8 cellular contexts compared by ENCODE assay signal in genomic region chr16:69443809-69444611, GRCh38. TPM values are rescaled to one million over a fixed set of nuclear protein-coding genes. Genes with fewer than 3 reads are reported as not detected.
DNase-seq lines count a peak whose midpoint lies in the region; ATAC-seq and TF ChIP-seq lines count a peak whose summit lies in the region.

No MANE protein-coding gene starts in this region.

- H3K4me1 ChIP-seq in A673 (ENCODE audit: insufficient read depth, low read length, poor library complexity, severe bottlenecking) (peaks cover 11% of the 10 kb centered on the region), right cardiac atrium (ENCODE audit: control insufficient read depth, insufficient read depth, low read length) (peaks cover 6% of the 10 kb centered on the region)

- TF ChIP-seq CTCF in A673 (conservative IDR thresholded peaks at IDR 0.05; ENCODE audit: low read depth, low read length): no peak
- no peak for TF ChIP-seq CTCF in GM10266 (IDR thresholded peaks at IDR 0.05; ENCODE audit: control insufficient read depth, insufficient read depth, low read depth, missing control alignments)

- peaks cover 41% of the 10 kb centered on the region for H3K4me1 Mint-ChIP-seq in stimulated activated naive CD8-positive, alpha-beta T cell treated with anti-CD3 and anti-CD28 coated beads, Interleukin-15, amount 100 ng/mL, for 72 hours

- H3K36me3 ChIP-seq in A673 (ENCODE audit: insufficient read depth, low read length, poor library complexity, severe bottlenecking): no peaks in the 10 kb centered on the region

- intact Hi-C loops in A673 (cut with micrococcal nuclease; ENCODE audit: unreplicated experiment) (no loop called here), right cardiac atrium (cut with DNase I) (no loop called here)

- BruUV-seq in A673 (replicated peaks; lab: Mats Ljungman, UMichigan): no TSS peak

- 39% methylated on average over 12 of the region's 12 CpGs for WGBS in right cardiac atrium

- CTCF ChIA-PET in A673 (lab: Charles Lee): no interaction called here

- ATAC-seq in right cardiac atrium (peak; percentile 66 to 79), GM18520 (IDR thresholded peaks at IDR 0.05; ENCODE audit: unreplicated experiment) (no peak), HG02973 (IDR thresholded peaks at IDR 0.05; ENCODE audit: unreplicated experiment) (no peak)
- ATAC-seq in stimulated activated naive CD8-positive, alpha-beta T cell treated with anti-CD3 and anti-CD28 coated beads, Interleukin-15, amount 100 ng/mL, for 72 hours: peak; percentile 81

- DNase-seq in A673 (ENCODE audit: low spot score): no peak
- peak in 64 of 76 experiments; percentile 7 to 75 (median 42) for DNase-seq in HUDEP-2 (lab: John Stamatoyannopoulos, UW; ENCODE audit: unreplicated experiment in 76 of 76)
- DNase-seq in amniotic epithelial cell (ENCODE audit: low read depth): peak; percentile 61
- peak in 1 of 3 donors; percentile 71 for DNase-seq in right cardiac atrium
- peak in 1 of 2 donors; percentile 17 for DNase-seq in stimulated activated naive CD8-positive, alpha-beta T cell treated with anti-CD3 and anti-CD28 coated beads, Interleukin-15, amount 100 ng/mL, for 72 hours
- DNase-seq in GM10266 (ENCODE audit: extremely low spot score): no peak

- peak overlapping the region; percentile 91 to 98 for H3K27ac Mint-ChIP-seq in stimulated activated naive CD8-positive, alpha-beta T cell treated with anti-CD3 and anti-CD28 coated beads, Interleukin-15, amount 100 ng/mL, for 72 hours

- no peaks in the 10 kb centered on the region for H3K9me3 ChIP-seq in A673 (ENCODE audit: low read depth, low read length, poor library complexity, severe bottlenecking)
- H3K9me3 ChIP-seq in right cardiac atrium (ENCODE audit: control insufficient read depth, low read length): no peaks in the 10 kb centered on the region

- no peaks in the 10 kb centered on the region for H3K27me3 Mint-ChIP-seq in stimulated activated naive CD8-positive, alpha-beta T cell treated with anti-CD3 and anti-CD28 coated beads, Interleukin-15, amount 100 ng/mL, for 72 hours

- H3K27ac ChIP-seq in A673 (ENCODE audit: low read depth, low read length, poor library complexity, severe bottlenecking) (peak overlapping the region; percentile 26), right cardiac atrium (ENCODE audit: low read length) (peak overlapping the region; percentile 96)

- H3K9me3 Mint-ChIP-seq in stimulated activated naive CD8-positive, alpha-beta T cell treated with anti-CD3 and anti-CD28 coated beads, Interleukin-15, amount 100 ng/mL, for 72 hours: no peaks in the 10 kb centered on the region

- H3K4me3 ChIP-seq in A673 (ENCODE audit: low read depth, low read length, poor library complexity, severe bottlenecking) (peak overlapping the region; percentile 6), right cardiac atrium (ENCODE audit: low read length) (peak overlapping the region; percentile 37)

- H3K27me3 ChIP-seq in A673 (replicated peaks; ENCODE audit: insufficient read depth, low read depth, low read length, poor library complexity) (no peaks in the 10 kb centered on the region), right cardiac atrium (ENCODE audit: control insufficient read depth, insufficient read depth) (no peaks in the 10 kb centered on the region)

- POLR2A ChIA-PET in A673 (lab: Charles Lee; ENCODE audit: low non-redundant PET): no interaction called here

- peak overlapping the region; percentile 76 to 82 for H3K4me3 Mint-ChIP-seq in stimulated activated naive CD8-positive, alpha-beta T cell treated with anti-CD3 and anti-CD28 coated beads, Interleukin-15, amount 100 ng/mL, for 72 hours

RNA-seq across cellular contexts. Expression of gene CYB5B, which starts 19.6 kb away (rescaled TPM):
- total RNA-seq in A673 (2021) (223 and 242 TPM in 2 replicates), right cardiac atrium (10 to 100 TPM; 65.0 to 68.7 (median 65.9) TPM)
- polyA plus RNA-seq in right cardiac atrium: 63.9 TPM

RNA-seq across cellular contexts. Expression of gene TERF2, which starts 58.2 kb away (rescaled TPM):
- 42.8 and 46.1 TPM in 2 replicates for total RNA-seq in A673 (2021)
- 10 to 100 TPM; 24.0 to 28.3 (median 26.5) TPM for total RNA-seq in right cardiac atrium
- polyA plus RNA-seq in right cardiac atrium: 11.4 TPM

Comparison
In these comparisons a context has a peak if more than half of its experiments do, and no peak if none do; other contexts are left out.
1. DNase-seq: peak in HUDEP-2 (64 of 76) and amniotic epithelial cell (single experiment); none in A673 (single experiment) and GM10266 (single experiment).
2. ATAC-seq: peak in right cardiac atrium (2 of 2) and stimulated activated naive CD8-positive, alpha-beta T cell treated with anti-CD3 and anti-CD28 coated beads, Interleukin-15, amount 100 ng/mL, for 72 hours (single experiment); none in GM18520 (single experiment) and HG02973 (single experiment).